In genomic region chr4:168275836-168276235, GRCh38 we compare ENCODE assay signal across 2 cellular contexts.
TF ChIP-seq lines count a peak whose summit lies in the region.

No MANE protein-coding gene starts in this region.

TF ChIP-seq in HepG2, 621 proteins besides CTCF, POLR2A, EP300 and RAD21:
- TF ChIP-seq ZFP41 (CRISPR knock-in tag; IDR thresholded peaks at IDR 0.05; ENCODE audit: borderline replicate concordance) (no peak), MAFK (conservative IDR thresholded peaks at IDR 0.05 in 1 of 2, IDR thresholded peaks at IDR 0.05 in 1 of 2; ENCODE audit: low read length in 2 of 2) (peak; percentile 70 to 80), MAFF (IDR thresholded peaks at IDR 0.05; ENCODE audit: low read depth, low read length) (peak; percentile 74), TBX2 (CRISPR knock-in tag; IDR thresholded peaks at IDR 0.05; ENCODE audit: borderline replicate concordance) (no peak)
- TF ChIP-seq, protein P1, sequence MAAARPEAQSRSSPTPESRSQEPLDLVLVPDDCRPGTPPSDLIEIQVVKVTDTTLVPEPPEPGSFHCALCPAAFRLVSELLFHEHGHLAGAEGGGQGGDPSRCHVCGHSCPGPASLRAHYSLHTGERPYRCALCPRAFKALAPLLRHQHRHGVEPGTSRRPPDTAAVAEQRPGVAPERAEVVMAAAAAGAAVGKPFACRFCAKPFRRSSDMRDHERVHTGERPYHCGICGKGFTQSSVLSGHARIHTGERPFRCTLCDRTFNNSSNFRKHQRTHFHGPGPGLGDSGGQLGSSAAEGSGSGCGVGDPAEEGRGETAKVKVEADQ (CRISPR knock-in tag; IDR thresholded peaks at IDR 0.05; ENCODE audit: borderline replicate concordance) = no peak

TF ChIP-seq in K562, 482 proteins besides CTCF, POLR2A, EP300 and RAD21:
- TF ChIP-seq KLF16 (IDR thresholded peaks at IDR 0.05) (no peak), MAFG (tag; conservative IDR thresholded peaks at IDR 0.05) (peak; percentile 25; the same call in 1 of the 2 replicates), FIP1L1 (IDR thresholded peaks at IDR 0.05; ENCODE audit: low read depth, low read length, poor library complexity, severe bottlenecking) (no peak), ZBTB7A (IDR thresholded peaks at IDR 0.05; ENCODE audit: borderline replicate concordance, control insufficient read depth, low read depth, low read length) (no peak), ZMIZ1 (IDR thresholded peaks at IDR 0.05; ENCODE audit: low read depth in 2 of 2, low read length in 2 of 2) (no peak), ETV5 (CRISPR knock-in tag; IDR thresholded peaks at IDR 0.05; ENCODE audit: low read depth) (no peak), NFXL1 (CRISPR knock-in tag; IDR thresholded peaks at IDR 0.05) (no peak), ZNF316 (IDR thresholded peaks at IDR 0.05) (peak; percentile 49), C11orf30 (IDR thresholded peaks at IDR 0.05; ENCODE audit: low read depth) (peak; percentile 14; the same call in 1 of the 2 replicates)
- TF ChIP-seq, protein P2, sequence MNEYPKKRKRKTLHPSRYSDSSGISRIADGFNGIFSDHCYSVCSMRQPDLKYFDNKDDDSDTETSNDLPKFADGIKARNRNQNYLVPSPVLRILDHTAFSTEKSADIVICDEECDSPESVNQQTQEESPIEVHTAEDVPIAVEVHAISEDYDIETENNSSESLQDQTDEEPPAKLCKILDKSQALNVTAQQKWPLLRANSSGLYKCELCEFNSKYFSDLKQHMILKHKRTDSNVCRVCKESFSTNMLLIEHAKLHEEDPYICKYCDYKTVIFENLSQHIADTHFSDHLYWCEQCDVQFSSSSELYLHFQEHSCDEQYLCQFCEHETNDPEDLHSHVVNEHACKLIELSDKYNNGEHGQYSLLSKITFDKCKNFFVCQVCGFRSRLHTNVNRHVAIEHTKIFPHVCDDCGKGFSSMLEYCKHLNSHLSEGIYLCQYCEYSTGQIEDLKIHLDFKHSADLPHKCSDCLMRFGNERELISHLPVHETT (CRISPR knock-in tag; conservative IDR thresholded peaks at IDR 0.05 in 1 of 2, IDR thresholded peaks at IDR 0.05 in 1 of 2) = no peak
